ENCODE assay signal across 6 cellular contexts in the genomic region with DNA sequence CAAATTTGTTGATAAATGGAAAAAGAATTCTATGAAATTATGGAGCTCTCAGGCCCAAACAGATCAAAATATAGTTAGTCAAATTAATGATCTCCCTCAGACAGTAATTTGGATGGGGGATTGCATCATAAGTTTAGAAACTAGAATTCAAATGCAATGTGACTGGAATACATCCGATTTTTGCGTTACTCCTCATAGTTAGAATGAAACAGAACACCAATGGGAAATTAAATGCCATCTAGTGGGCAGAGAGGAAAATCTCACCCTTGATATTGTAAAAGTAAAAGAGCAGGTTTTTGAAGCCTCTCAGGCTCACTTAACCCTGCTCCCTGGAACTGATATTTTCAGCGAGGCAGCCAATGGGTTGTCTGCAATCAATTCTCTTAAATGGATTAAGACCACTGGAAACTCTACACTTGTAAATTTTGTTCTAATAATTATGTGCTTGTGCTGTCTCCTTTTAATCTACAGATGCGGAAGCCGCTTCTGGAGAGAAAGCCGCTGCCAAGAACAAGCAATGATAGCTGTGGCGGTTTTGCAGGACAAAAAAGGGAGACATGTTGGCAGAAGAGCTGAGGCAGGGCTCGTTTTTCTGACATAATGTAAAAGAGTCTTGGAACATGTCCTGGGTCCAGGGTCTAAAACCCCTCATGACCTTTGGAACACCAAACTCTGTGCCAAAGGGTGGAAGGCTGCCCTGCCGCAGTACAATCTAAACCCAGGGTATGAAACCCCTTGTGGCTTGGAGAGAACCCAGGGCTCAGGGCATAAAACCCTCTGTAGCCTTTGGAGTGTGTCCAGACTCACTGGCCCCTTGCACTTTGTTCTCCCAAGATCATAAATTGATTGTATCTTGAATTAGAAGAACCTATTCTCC. TPM values are rescaled to one million over a fixed set of nuclear protein-coding genes. Genes with fewer than 3 reads are reported as not detected.
A peak's percentile ranks its signal among the peaks of the same experiment; 100 is the strongest.
DNase-seq lines count a peak whose midpoint lies in the region; TF ChIP-seq lines count a peak whose summit lies in the region.

No MANE protein-coding gene starts in this region.

- no peak overlapping the region for H3K4me3 ChIP-seq in AG04450 (ENCODE audit: low read depth, low read length)
- H3K4me3 ChIP-seq in retinal pigment epithelial cell (ENCODE audit: low read length) = no peak overlapping the region

- H3K27me3 ChIP-seq in AG04450 (ENCODE audit: control insufficient read depth, insufficient read depth, low read length) = no peaks in the 10 kb centered on the region

- peak; percentile 62 for TF ChIP-seq CTCF in AG04450 (IDR thresholded peaks at IDR 0.05; ENCODE audit: low read depth, low read length)
- TF ChIP-seq CTCF in retinal pigment epithelial cell (conservative IDR thresholded peaks at IDR 0.05; ENCODE audit: low read depth, low read length) = peak; percentile 56

- no peak overlapping the region for H3K27ac ChIP-seq in AG04450 (ENCODE audit: low read depth, low read length)

- CTCF ChIA-PET in AG04450 (lab: Charles Lee) = interaction anchor here (0.7 to 1.9 kb wide), 3 partner anchors 9 to 13 kb away, joined by 3 to 5 read pairs (median 4); a partner anchor contains a TSS

- POLR2A ChIA-PET in AG04450 (lab: Yijun Ruan, JAX) = interaction anchor here (0.6 kb wide), 1 partner anchor 31 kb away, joined by 3 read pairs; no protein-coding TSS in a partner anchor

- DNase-seq in AG04450 (ENCODE audit: low read depth, low spot score) (no peak), HT-29 (ENCODE audit: low spot score) (peak; percentile 64), cerebellum (ENCODE audit: low spot score) (peak; percentile 37), retinal pigment epithelial cell (ENCODE audit: low read depth) (no peak), foreskin melanocyte (no peak)
- no peak for DNase-seq in NK-92 treated with Interleukin-12 subunit alpha and Interleukin-12 subunit beta, amount 100 ng/mL, for 24 hours (lab: John Stamatoyannopoulos, UW)

- peaks cover 28% of the 10 kb centered on the region for H3K9me3 ChIP-seq in AG04450 (ENCODE audit: control insufficient read depth, insufficient read depth, low read length)

RNA-seq across cellular contexts. Expression of a gene that starts 12.9 kb away (rescaled TPM):
- 6.2 and 8.4 TPM in 2 replicates for polyA plus RNA-seq in AG04450 (2011; rRNA removed)
- polyA minus RNA-seq in AG04450 (2011; rRNA and poly(A)+ RNA removed) = 8.9 and 13.1 TPM in 2 replicates
- total RNA-seq in HT-29 (2014; rRNA removed; shearing (Covaris generic)) = 9.4 and 9.8 TPM in 2 replicates
- 43.4 TPM for total RNA-seq in cerebellum

RNA-seq across cellular contexts. Expression of a gene that starts 14.7 kb away (rescaled TPM):
- 5.4 and 5.6 TPM in 2 replicates for polyA plus RNA-seq in AG04450 (2011; rRNA removed)
- polyA minus RNA-seq in AG04450 (2011; rRNA and poly(A)+ RNA removed) = 14.1 and 14.6 TPM in 2 replicates
- 8.6 and 11.1 TPM in 2 replicates for total RNA-seq in HT-29 (2014; rRNA removed; shearing (Covaris generic))
- total RNA-seq in cerebellum = 54.4 TPM

RNA-seq across cellular contexts. Expression of a gene that starts 31.7 kb away (rescaled TPM):
- polyA plus RNA-seq in AG04450 (2011; rRNA removed) = 2.7 and 3.1 TPM in 2 replicates
- 3.5 and 7.0 TPM in 2 replicates for polyA minus RNA-seq in AG04450 (2011; rRNA and poly(A)+ RNA removed)
- not detected in 2 replicates for total RNA-seq in HT-29 (2014; rRNA removed; shearing (Covaris generic))
- total RNA-seq in cerebellum = 39.0 TPM

RNA-seq across cellular contexts. Expression of a gene that starts 44.0 kb away (rescaled TPM):
- 3.6 and 4.6 TPM in 2 replicates for polyA plus RNA-seq in AG04450 (2011; rRNA removed)
- polyA minus RNA-seq in AG04450 (2011; rRNA and poly(A)+ RNA removed) = 5.2 and 6.2 TPM in 2 replicates
- not detected in 2 replicates for total RNA-seq in HT-29 (2014; rRNA removed; shearing (Covaris generic))
- total RNA-seq in cerebellum = 12.4 TPM

RNA-seq across cellular contexts. Expression of a gene that starts 53.9 kb away (rescaled TPM):
- 15.7 and 18.3 TPM in 2 replicates for polyA plus RNA-seq in AG04450 (2011; rRNA removed)
- 33.6 and 42.5 TPM in 2 replicates for polyA minus RNA-seq in AG04450 (2011; rRNA and poly(A)+ RNA removed)
- total RNA-seq in HT-29 (2014; rRNA removed; shearing (Covaris generic)) = 33.7 and 39.4 TPM in 2 replicates
- 53.4 TPM for total RNA-seq in cerebellum

Comparison
In these comparisons a context has a peak if more than half of its experiments do, and no peak if none do; other contexts are left out.
1. DNase-seq: peak in HT-29 (single experiment) and cerebellum (single experiment); none in AG04450 (single experiment), retinal pigment epithelial cell (single experiment), NK-92 treated with Interleukin-12 subunit alpha and Interleukin-12 subunit beta, amount 100 ng/mL, for 24 hours (single experiment) and foreskin melanocyte (single experiment).
2. RNA of a gene that starts 31.7 kb away (total RNA-seq): 39.0 TPM in cerebellum (single experiment); not detected in HT-29; every median in the first group is over 10 times any median in the second.